Comparison of ENCODE assay signal across 1 cellular context in genomic region chr10:102135956-102136526, GRCh38.
TF ChIP-seq lines count a peak whose summit lies in the region.

No MANE protein-coding gene starts in this region.

TF ChIP-seq in IMR-90, 13 proteins besides CTCF, POLR2A, EP300 and RAD21 (continued from another document):
- TF ChIP-seq RCOR1 (IDR thresholded peaks at IDR 0.05; ENCODE audit: insufficient replicate concordance, low read length) (no peak), NFE2L2 (IDR thresholded peaks at IDR 0.05; ENCODE audit: low read depth, low read length) (no peak), USF2 (IDR thresholded peaks at IDR 0.05; ENCODE audit: low read depth, low read length) (no peak), MXI1 (IDR thresholded peaks at IDR 0.05; ENCODE audit: borderline replicate concordance, low read depth, low read length) (no peak)
TF ChIP-seq in IMR-90: peak in this region for 0.
